Comparison of ENCODE assay signal across 1 cellular context in genomic region chr1:185308126-185308525, GRCh38.
TF ChIP-seq lines count a peak whose summit lies in the region.

No MANE protein-coding gene starts in this region.

TF ChIP-seq in K562, 482 proteins besides CTCF, POLR2A, EP300 and RAD21:
- TF ChIP-seq ZKSCAN3 (CRISPR knock-in tag; IDR thresholded peaks at IDR 0.05) (no peak), JUNB (CRISPR knock-in tag; conservative IDR thresholded peaks at IDR 0.05) (no peak)
- TF ChIP-seq, protein P1, sequence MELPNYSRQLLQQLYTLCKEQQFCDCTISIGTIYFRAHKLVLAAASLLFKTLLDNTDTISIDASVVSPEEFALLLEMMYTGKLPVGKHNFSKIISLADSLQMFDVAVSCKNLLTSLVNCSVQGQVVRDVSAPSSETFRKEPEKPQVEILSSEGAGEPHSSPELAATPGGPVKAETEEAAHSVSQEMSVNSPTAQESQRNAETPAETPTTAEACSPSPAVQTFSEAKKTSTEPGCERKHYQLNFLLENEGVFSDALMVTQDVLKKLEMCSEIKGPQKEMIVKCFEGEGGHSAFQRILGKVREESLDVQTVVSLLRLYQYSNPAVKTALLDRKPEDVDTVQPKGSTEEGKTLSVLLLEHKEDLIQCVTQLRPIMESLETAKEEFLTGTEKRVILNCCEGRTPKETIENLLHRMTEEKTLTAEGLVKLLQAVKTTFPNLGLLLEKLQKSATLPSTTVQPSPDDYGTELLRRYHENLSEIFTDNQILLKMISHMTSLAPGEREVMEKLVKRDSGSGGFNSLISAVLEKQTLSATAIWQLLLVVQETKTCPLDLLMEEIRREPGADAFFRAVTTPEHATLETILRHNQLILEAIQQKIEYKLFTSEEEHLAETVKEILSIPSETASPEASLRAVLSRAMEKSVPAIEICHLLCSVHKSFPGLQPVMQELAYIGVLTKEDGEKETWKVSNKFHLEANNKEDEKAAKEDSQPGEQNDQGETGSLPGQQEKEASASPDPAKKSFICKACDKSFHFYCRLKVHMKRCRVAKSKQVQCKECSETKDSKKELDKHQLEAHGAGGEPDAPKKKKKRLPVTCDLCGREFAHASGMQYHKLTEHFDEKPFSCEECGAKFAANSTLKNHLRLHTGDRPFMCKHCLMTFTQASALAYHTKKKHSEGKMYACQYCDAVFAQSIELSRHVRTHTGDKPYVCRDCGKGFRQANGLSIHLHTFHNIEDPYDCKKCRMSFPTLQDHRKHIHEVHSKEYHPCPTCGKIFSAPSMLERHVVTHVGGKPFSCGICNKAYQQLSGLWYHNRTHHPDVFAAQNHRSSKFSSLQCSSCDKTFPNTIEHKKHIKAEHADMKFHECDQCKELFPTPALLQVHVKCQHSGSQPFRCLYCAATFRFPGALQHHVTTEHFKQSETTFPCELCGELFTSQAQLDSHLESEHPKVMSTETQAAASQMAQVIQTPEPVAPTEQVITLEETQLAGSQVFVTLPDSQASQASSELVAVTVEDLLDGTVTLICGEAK (IDR thresholded peaks at IDR 0.05) = peak; percentile 87
- TF ChIP-seq, protein P1 (CRISPR knock-in tag; IDR thresholded peaks at IDR 0.05) = peak; percentile 67
